Comparison of ENCODE assay signal across 8 cellular contexts in the genomic region with DNA sequence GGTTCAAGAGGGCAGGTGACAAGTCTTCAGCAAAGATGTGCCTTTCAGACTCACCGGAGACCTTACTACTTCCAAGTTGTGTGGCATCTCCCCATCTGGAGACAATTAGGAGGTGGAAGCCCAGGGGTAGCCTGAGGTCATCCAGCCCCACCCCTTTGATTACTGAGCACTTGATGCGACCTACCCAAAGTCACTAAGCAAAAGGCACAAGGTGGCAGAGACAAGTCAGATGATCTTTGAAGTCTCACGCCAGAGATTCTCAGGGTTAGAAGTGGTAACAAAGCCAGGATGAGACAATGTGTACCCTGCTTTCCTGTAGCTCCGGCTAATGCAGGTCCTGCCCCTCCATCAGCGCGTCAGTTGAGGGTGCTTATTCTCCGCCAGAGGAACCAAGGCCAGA. TPM values are rescaled to one million over a fixed set of nuclear protein-coding genes. Genes with fewer than 3 reads are reported as not detected.
DNase-seq lines count a peak whose midpoint lies in the region; ATAC-seq and TF ChIP-seq lines count a peak whose summit lies in the region.

No MANE protein-coding gene starts in this region.

- no peak overlapping the region for H3K27ac Mint-ChIP-seq in progenitor cell of endocrine pancreas

- H3K27me3 ChIP-seq in duodenal mucosa (ENCODE audit: control insufficient read depth in 1 of 2, insufficient read depth in 2 of 2, low read length in 2 of 2), result no peaks in the 10 kb centered on the region

- H3K27ac ChIP-seq in duodenal mucosa (ENCODE audit: low read depth, low read length), result no peak overlapping the region

- H3K4me1 Mint-ChIP-seq in progenitor cell of endocrine pancreas (ENCODE audit: low read depth), result peaks cover 17% of the 10 kb centered on the region

- no peak for TF ChIP-seq CTCF in NB4 (IDR thresholded peaks at IDR 0.05; ENCODE audit: low read depth, low read length)
- no peak for TF ChIP-seq CTCF in progenitor cell of endocrine pancreas (IDR thresholded peaks at IDR 0.05; ENCODE audit: unreplicated experiment)

- H3K9me3 ChIP-seq in duodenal mucosa (ENCODE audit: control insufficient read depth in 1 of 2, low read length in 2 of 2), result no peaks in the 10 kb centered on the region

- peaks cover 37% of the 10 kb centered on the region for H3K27me3 Mint-ChIP-seq in progenitor cell of endocrine pancreas

- DNase-seq in ELF-1 (ENCODE audit: low read depth, low spot score) (peak; percentile 83), NB4 (ENCODE audit: low read depth) (peak; percentile 20), progenitor cell of endocrine pancreas (ENCODE audit: low spot score, unreplicated experiment) (no peak), D341Med (ENCODE audit: low spot score) (no peak), NCI-H774 (lab: John Stamatoyannopoulos, UW) (no peak), NCI-H187 treated with DMSO at 0.1 percent for 48 hours (lab: John Stamatoyannopoulos, UW) (no peak)

- TF ChIP-seq POLR2A in NB4 (IDR thresholded peaks at IDR 0.05; ENCODE audit: extremely low read depth, insufficient read length), result no peak

- peak overlapping the region; percentile 35 for H3K4me3 Mint-ChIP-seq in progenitor cell of endocrine pancreas (ENCODE audit: low read depth)

- peaks cover 42 to 50% of the 10 kb centered on the region in 2 donors for H3K4me1 ChIP-seq in duodenal mucosa (ENCODE audit: control insufficient read depth in 1 of 2, insufficient read depth in 2 of 2, low read length in 2 of 2)

- no peaks in the 10 kb centered on the region for H3K36me3 Mint-ChIP-seq in progenitor cell of endocrine pancreas (ENCODE audit: insufficient read depth)

- H3K9me3 Mint-ChIP-seq in progenitor cell of endocrine pancreas (ENCODE audit: low read depth), result no peaks in the 10 kb centered on the region

- H3K9ac ChIP-seq in duodenal mucosa (ENCODE audit: low read depth in 1 of 2, low read length in 2 of 2), result no peak overlapping the region

- no peaks in the 10 kb centered on the region for H3K36me3 ChIP-seq in duodenal mucosa (ENCODE audit: control insufficient read depth in 1 of 2, insufficient read depth in 2 of 2, low read length in 2 of 2)

- no peak for ATAC-seq in HG03469 (IDR thresholded peaks at IDR 0.05; ENCODE audit: unreplicated experiment)

- H3K4me3 ChIP-seq in NB4 (ENCODE audit: low read depth, low read length) (no peak overlapping the region), duodenal mucosa (ENCODE audit: low read depth in 1 of 2, low read length in 2 of 2) (peak overlapping the region; percentile 70 to 90)

RNA-seq across cellular contexts. Expression of gene FOXN3, which starts 1.4 kb away (rescaled TPM):
- 25.8 and 34.9 TPM in 2 replicates for total RNA-seq in progenitor cell of endocrine pancreas

Comparison
In these comparisons a context has a peak if more than half of its experiments do, and no peak if none do; other contexts are left out.
1. DNase-seq: peak in ELF-1 (single experiment) and NB4 (single experiment); none in progenitor cell of endocrine pancreas (single experiment), D341Med (single experiment), NCI-H774 (single experiment) and NCI-H187 treated with DMSO at 0.1 percent for 48 hours (single experiment).